2 cellular contexts compared by ENCODE assay signal in genomic region chr6:127567476-127567875, GRCh38.
TF ChIP-seq lines count a peak whose summit lies in the region.

No MANE protein-coding gene starts in this region.

TF ChIP-seq in HCT116, 20 proteins besides CTCF, POLR2A, EP300 and RAD21 (continued from another document):
- TF ChIP-seq SRF (IDR thresholded peaks at IDR 0.05; ENCODE audit: low read depth): peak; percentile 33; the same call in 1 of the 2 replicates
TF ChIP-seq in HCT116: peak in this region for 1.

TF ChIP-seq in HEK293, 187 proteins besides CTCF, POLR2A, EP300 and RAD21 (continued from another document):
- TF ChIP-seq ZNF549 (tag by site-specific recombination; IDR thresholded peaks at IDR 0.05): peak; percentile 39; the same call in 1 of the 2 replicates
TF ChIP-seq in HEK293: peak in this region for 1.
